ENCODE assay signal across 1 cellular context in the genomic region with DNA sequence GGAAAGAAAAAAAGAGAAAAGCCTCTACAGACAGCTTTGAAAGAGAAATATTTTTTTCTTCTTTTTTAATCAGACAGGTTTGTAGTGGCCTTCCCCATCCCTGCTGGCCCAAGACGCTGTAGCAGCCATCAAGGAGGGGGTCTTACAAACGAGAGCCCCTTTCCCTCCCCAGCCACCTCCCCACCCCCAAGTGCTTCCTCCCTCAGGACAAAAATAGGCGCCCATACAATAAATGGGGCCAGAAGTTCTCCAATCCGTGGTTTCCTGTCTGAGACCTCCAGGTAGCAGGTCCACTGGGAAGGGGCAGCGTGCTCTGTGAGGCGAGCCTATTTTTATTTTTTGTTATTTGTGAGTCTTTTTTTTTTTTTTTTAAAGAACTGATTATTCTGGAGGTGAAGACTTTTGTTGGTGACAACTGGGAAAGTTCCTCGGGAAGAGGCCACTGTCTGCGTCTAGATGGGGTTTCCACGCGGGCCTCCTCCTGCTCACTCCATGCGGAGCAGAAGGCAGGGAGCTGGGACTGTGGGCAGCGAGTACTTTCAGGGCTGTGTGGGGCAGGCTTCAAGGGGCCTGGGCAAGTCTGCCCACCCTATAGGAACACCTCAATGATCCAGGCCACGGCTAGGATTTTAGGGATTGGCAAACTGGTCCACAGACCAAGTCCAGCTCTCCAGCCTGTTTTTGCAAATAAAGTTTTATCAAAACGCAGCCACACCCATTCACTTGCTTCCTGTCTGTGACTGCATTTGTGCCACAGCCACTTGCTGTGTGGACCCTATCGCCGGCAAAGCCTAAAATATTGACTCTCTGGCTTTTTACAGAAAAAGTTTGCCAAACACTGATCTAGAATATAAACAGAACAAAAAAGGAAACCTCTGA.
TF ChIP-seq lines count a peak whose summit lies in the region.

No MANE protein-coding gene starts in this region.

TF ChIP-seq in HepG2, 621 proteins besides CTCF, POLR2A, EP300 and RAD21 (continued from another document):
- TF ChIP-seq, protein P1, sequence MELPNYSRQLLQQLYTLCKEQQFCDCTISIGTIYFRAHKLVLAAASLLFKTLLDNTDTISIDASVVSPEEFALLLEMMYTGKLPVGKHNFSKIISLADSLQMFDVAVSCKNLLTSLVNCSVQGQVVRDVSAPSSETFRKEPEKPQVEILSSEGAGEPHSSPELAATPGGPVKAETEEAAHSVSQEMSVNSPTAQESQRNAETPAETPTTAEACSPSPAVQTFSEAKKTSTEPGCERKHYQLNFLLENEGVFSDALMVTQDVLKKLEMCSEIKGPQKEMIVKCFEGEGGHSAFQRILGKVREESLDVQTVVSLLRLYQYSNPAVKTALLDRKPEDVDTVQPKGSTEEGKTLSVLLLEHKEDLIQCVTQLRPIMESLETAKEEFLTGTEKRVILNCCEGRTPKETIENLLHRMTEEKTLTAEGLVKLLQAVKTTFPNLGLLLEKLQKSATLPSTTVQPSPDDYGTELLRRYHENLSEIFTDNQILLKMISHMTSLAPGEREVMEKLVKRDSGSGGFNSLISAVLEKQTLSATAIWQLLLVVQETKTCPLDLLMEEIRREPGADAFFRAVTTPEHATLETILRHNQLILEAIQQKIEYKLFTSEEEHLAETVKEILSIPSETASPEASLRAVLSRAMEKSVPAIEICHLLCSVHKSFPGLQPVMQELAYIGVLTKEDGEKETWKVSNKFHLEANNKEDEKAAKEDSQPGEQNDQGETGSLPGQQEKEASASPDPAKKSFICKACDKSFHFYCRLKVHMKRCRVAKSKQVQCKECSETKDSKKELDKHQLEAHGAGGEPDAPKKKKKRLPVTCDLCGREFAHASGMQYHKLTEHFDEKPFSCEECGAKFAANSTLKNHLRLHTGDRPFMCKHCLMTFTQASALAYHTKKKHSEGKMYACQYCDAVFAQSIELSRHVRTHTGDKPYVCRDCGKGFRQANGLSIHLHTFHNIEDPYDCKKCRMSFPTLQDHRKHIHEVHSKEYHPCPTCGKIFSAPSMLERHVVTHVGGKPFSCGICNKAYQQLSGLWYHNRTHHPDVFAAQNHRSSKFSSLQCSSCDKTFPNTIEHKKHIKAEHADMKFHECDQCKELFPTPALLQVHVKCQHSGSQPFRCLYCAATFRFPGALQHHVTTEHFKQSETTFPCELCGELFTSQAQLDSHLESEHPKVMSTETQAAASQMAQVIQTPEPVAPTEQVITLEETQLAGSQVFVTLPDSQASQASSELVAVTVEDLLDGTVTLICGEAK (IDR thresholded peaks at IDR 0.05) = no peak
- TF ChIP-seq, protein P1 (CRISPR knock-in tag; IDR thresholded peaks at IDR 0.05) = peak; percentile 93
TF ChIP-seq in HepG2: peak in this region for 1.
